ENCODE assay signal across 8 cellular contexts in the genomic region with DNA sequence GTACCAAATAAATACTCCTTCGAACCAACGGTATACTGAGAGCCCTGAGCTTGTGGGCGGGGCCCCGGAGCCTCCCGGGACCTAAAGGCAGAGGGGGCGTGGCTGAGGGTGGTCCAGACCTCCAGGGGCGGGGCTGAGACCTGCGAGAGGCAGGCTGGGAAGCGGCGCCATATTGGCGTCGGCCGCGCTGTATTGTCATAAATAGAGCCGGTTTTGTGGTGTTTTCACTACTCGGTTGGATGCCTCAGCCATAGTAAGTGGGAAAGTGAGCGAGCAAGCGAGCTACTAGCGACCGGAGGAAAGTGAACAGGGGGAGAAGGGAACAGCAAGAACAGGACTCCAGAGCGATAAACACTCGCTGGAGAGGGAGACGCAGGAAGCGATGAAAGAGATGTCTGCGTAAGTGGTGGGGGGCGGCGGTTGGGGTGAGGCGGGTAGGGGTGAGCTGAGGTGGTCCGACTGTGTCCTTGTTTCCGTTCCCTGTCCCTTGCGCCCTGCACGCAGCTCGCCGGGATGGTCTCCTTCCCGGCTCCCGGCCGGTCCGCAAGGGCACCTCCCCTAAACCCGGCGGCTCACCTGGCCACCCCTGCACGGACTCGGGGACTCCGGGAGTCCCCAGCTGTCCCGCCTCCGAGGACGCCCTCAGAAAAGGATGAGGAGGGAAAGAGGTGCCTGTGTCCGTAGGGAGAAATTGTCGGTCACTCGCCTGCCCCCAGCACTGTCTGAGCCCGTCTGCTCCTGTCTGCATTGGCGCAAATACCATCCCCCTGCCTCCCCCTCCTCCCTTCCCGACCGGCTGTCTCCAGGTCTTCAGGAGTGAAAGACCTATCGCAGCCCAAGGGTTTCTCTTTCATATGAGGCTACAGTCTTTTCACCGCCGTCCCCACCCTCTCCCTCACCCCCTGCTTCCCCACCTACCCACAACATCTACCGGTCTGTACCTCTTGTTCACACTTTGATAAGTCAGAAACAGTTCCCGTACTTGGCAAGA. TPM values are rescaled to one million over a fixed set of nuclear protein-coding genes. Genes with fewer than 3 reads are reported as not detected.
DNase-seq lines count a peak whose midpoint lies in the region; TF ChIP-seq lines count a peak whose summit lies in the region.

PAPOLG (plus strand) TSS at position 172 of the 991 bp plus-strand sequence; CDS start at position 383, 211 bp downstream.

- peaks cover 14% of the 10 kb centered on the region for H3K36me3 Mint-ChIP-seq in HFFc6 (ENCODE audit: low read depth)
- peaks cover 21% of the 10 kb centered on the region for H3K36me3 Mint-ChIP-seq in activated naive CD4-positive, alpha-beta T cell treated with anti-CD3 and anti-CD28 coated beads, Interleukin-2, amount 10 ng/mL, durations not matched to agents 7 days and 5 days

- CTCF ChIA-PET in activated naive CD4-positive, alpha-beta T cell treated with anti-CD3 and anti-CD28 coated beads, Interleukin-2, amount 10 ng/mL, durations not matched to agents 7 days and 5 days (lab: Charles Lee): interaction anchor here (1.2 kb wide), 1 partner anchor 242 kb away, joined by 3 read pairs; no protein-coding TSS in a partner anchor

- DNase-seq in GM04503 (ENCODE audit: low read depth): peak; percentile 40
- DNase-seq in HFFc6: peak; percentile 84
- peak; percentile 95 for DNase-seq in NB4 (ENCODE audit: low read depth)
- peak; percentile 48 for DNase-seq in SK-N-MC (ENCODE audit: low read depth, low spot score)
- DNase-seq in activated naive CD4-positive, alpha-beta T cell treated with anti-CD3 and anti-CD28 coated beads, Interleukin-2, amount 10 ng/mL, durations not matched to agents 7 days and 5 days: peak; percentile 98
- peak; percentile 95 for DNase-seq in globus pallidus (ENCODE audit: low spot score)
- DNase-seq in occipital lobe (lab: John Stamatoyannopoulos, UW): peak; percentile 89

- peak within 1 kb of the TSS; percentile 94 for H3K9ac ChIP-seq in SK-N-MC (ENCODE audit: insufficient read length)

- H3K9me3 ChIP-seq in SK-N-MC (ENCODE audit: low read depth, low read length): no peaks in the 10 kb centered on the region

- H3K4me3 Mint-ChIP-seq in HFFc6: peak within 1 kb of the TSS; percentile 100
- peak within 1 kb of the TSS; percentile 99 for H3K4me3 Mint-ChIP-seq in activated naive CD4-positive, alpha-beta T cell treated with anti-CD3 and anti-CD28 coated beads, Interleukin-2, amount 10 ng/mL, durations not matched to agents 7 days and 5 days

- peaks cover 23% of the 10 kb centered on the region for H3K36me3 ChIP-seq in SK-N-MC (ENCODE audit: insufficient read depth, low read length)

- peak; percentile 92 for TF ChIP-seq POLR2A in NB4 (IDR thresholded peaks at IDR 0.05; ENCODE audit: extremely low read depth, insufficient read length)

- no peaks in the 10 kb centered on the region for H3K9me3 Mint-ChIP-seq in HFFc6
- no peaks in the 10 kb centered on the region for H3K9me3 Mint-ChIP-seq in activated naive CD4-positive, alpha-beta T cell treated with anti-CD3 and anti-CD28 coated beads, Interleukin-2, amount 10 ng/mL, durations not matched to agents 7 days and 5 days

- no peak for TF ChIP-seq CTCF in HFFc6 (IDR thresholded peaks at IDR 0.05)
- TF ChIP-seq CTCF in NB4 (IDR thresholded peaks at IDR 0.05; ENCODE audit: low read depth, low read length): no peak

- H3K27ac Mint-ChIP-seq in HFFc6: peak within 1 kb of the TSS; percentile 97
- H3K27ac Mint-ChIP-seq in activated naive CD4-positive, alpha-beta T cell treated with anti-CD3 and anti-CD28 coated beads, Interleukin-2, amount 10 ng/mL, durations not matched to agents 7 days and 5 days: peak within 1 kb of the TSS; percentile 98

- peaks cover 21% of the 10 kb centered on the region for H3K4me1 Mint-ChIP-seq in HFFc6 (ENCODE audit: low read depth)
- H3K4me1 Mint-ChIP-seq in activated naive CD4-positive, alpha-beta T cell treated with anti-CD3 and anti-CD28 coated beads, Interleukin-2, amount 10 ng/mL, durations not matched to agents 7 days and 5 days: peaks cover 30% of the 10 kb centered on the region

- H3K27ac ChIP-seq in SK-N-MC (peak within 1 kb of the TSS; percentile 86; the same call in 1 of the 2 replicates), temporal lobe (ENCODE audit: low read depth, low read length) (peak within 1 kb of the TSS; percentile 71)

- H3K27me3 Mint-ChIP-seq in HFFc6 (ENCODE audit: insufficient read depth): no peaks in the 10 kb centered on the region; the same call in 1 of the 2 replicates
- no peaks in the 10 kb centered on the region for H3K27me3 Mint-ChIP-seq in activated naive CD4-positive, alpha-beta T cell treated with anti-CD3 and anti-CD28 coated beads, Interleukin-2, amount 10 ng/mL, durations not matched to agents 7 days and 5 days

- H3K4me3 ChIP-seq in NB4 (ENCODE audit: low read depth, low read length) (peak within 1 kb of the TSS; percentile 98), SK-N-MC (peak within 1 kb of the TSS; percentile 99)

RNA-seq across cellular contexts. Expression of gene PAPOLG, which starts in this region (rescaled TPM):
- total RNA-seq in HFFc6 (2021; fragmentation: NEBNext Ultra II Directional; extraction: Animal tissue kit (Norgen Biotek cat#: 25700)): 10 to 100 TPM in 1 of 6 experiments, 1 to 10 TPM in 5; 6.6 to 10.0 (median 8.6) TPM
- total RNA-seq in occipital lobe (57.6 TPM), temporal lobe (40.8 TPM)

Comparison
In these comparisons a context has a peak if more than half of its experiments do, and no peak if none do; other contexts are left out.
1. Peak in every context shown above with its lines: DNase-seq, H3K4me3 ChIP-seq and H3K27ac ChIP-seq.
2. DNase-seq: peak in every context shown above with its lines; median percentile 98 in activated naive CD4-positive, alpha-beta T cell treated with anti-CD3 and anti-CD28 coated beads, Interleukin-2, amount 10 ng/mL, durations not matched to agents 7 days and 5 days; 95 in NB4; 95 in globus pallidus; 89 in occipital lobe; 84 in HFFc6; 48 in SK-N-MC; 40 in GM04503.